11 cellular contexts compared by ENCODE assay signal in genomic region chr17:57915980-57916757, GRCh38. TPM values are rescaled to one million over a fixed set of nuclear protein-coding genes. Genes with fewer than 3 reads are reported as not detected.
DNase-seq lines count a peak whose midpoint lies in the region; ATAC-seq, FAIRE-seq and TF ChIP-seq lines count a peak whose summit lies in the region.
"Had no signal": no experiment of that assay in that cellular context is flagged by ENCODE, and none has a peak within 500 bp of the region (broad histone marks: within the 10 kb centered on the region; RNA-seq: fewer than 3 reads in every experiment).

No MANE protein-coding gene starts in this region.

- no peaks in the 10 kb centered on the region for H3K4me1 Mint-ChIP-seq in activated naive CD4-positive, alpha-beta T cell treated with anti-CD3 and anti-CD28 coated beads, Interleukin-2, amount 10 ng/mL, durations not matched to agents 7 days and 5 days
- no peaks in the 10 kb centered on the region for H3K4me1 Mint-ChIP-seq in activated CD4-positive, alpha-beta T cell treated with anti-CD3 and anti-CD28 coated beads, Interleukin-2, amount 10 ng/mL, durations not matched to agents 24 days and 14 days
- no peaks in the 10 kb centered on the region for H3K4me1 Mint-ChIP-seq in activated T-cell treated with anti-CD3 and anti-CD28 coated beads, Interleukin-2, amount 50 U/mL, for 24 hours (ENCODE audit: low read depth)
- H3K4me1 Mint-ChIP-seq: B cell had no signal

- no peaks in the 10 kb centered on the region for H3K9me3 Mint-ChIP-seq in activated naive CD4-positive, alpha-beta T cell treated with anti-CD3 and anti-CD28 coated beads, Interleukin-2, amount 50 U/mL, for 72 hours
- H3K9me3 Mint-ChIP-seq in activated naive CD4-positive, alpha-beta T cell treated with anti-CD3 and anti-CD28 coated beads, Interleukin-2, amount 10 ng/mL, durations not matched to agents 7 days and 5 days, result no peaks in the 10 kb centered on the region
- no peaks in the 10 kb centered on the region for H3K9me3 Mint-ChIP-seq in activated CD4-positive, alpha-beta T cell treated with anti-CD3 and anti-CD28 coated beads, Interleukin-2, amount 10 ng/mL, durations not matched to agents 24 days and 14 days
- no peaks in the 10 kb centered on the region for H3K9me3 Mint-ChIP-seq in activated T-cell treated with anti-CD3 and anti-CD28 coated beads, Interleukin-2, amount 50 U/mL, for 24 hours

- H3K4me1 ChIP-seq in ascending aorta (peaks cover 0 to 51% of the 10 kb centered on the region in 2 donors), mesendoderm (ENCODE audit: control insufficient read depth, low read depth, low read length) (peaks cover 18% of the 10 kb centered on the region)

- H3K27me3 ChIP-seq in ascending aorta (no peaks in the 10 kb centered on the region), mesendoderm (ENCODE audit: insufficient read depth, low read length, poor library complexity) (no peaks in the 10 kb centered on the region)
- H3K27me3 ChIP-seq: MG63 had no signal

- no peaks in the 10 kb centered on the region for H3K9me3 ChIP-seq in ascending aorta
- H3K9me3 ChIP-seq: MG63 had no signal

- no peak for ATAC-seq in activated naive CD4-positive, alpha-beta T cell treated with anti-CD3 and anti-CD28 coated beads, Interleukin-2, amount 50 U/mL, for 72 hours

- H4K8ac ChIP-seq in mesendoderm (ENCODE audit: low read depth, low read length), result no peak overlapping the region

- no peak overlapping the region for H3K18ac ChIP-seq in mesendoderm (ENCODE audit: low read length)

- no peaks in the 10 kb centered on the region for H3K36me3 Mint-ChIP-seq in activated naive CD4-positive, alpha-beta T cell treated with anti-CD3 and anti-CD28 coated beads, Interleukin-2, amount 50 U/mL, for 72 hours
- H3K36me3 Mint-ChIP-seq in activated naive CD4-positive, alpha-beta T cell treated with anti-CD3 and anti-CD28 coated beads, Interleukin-2, amount 10 ng/mL, durations not matched to agents 7 days and 5 days, result no peaks in the 10 kb centered on the region
- no peaks in the 10 kb centered on the region for H3K36me3 Mint-ChIP-seq in activated CD4-positive, alpha-beta T cell treated with anti-CD3 and anti-CD28 coated beads, Interleukin-2, amount 10 ng/mL, durations not matched to agents 24 days and 14 days (ENCODE audit: low read depth)
- no peaks in the 10 kb centered on the region for H3K36me3 Mint-ChIP-seq in activated T-cell treated with anti-CD3 and anti-CD28 coated beads, Interleukin-2, amount 50 U/mL, for 24 hours (ENCODE audit: low read depth)

- peak overlapping the region; percentile 9 to 11 for H3K27ac Mint-ChIP-seq in activated naive CD4-positive, alpha-beta T cell treated with anti-CD3 and anti-CD28 coated beads, Interleukin-2, amount 50 U/mL, for 72 hours
- H3K27ac Mint-ChIP-seq in activated naive CD4-positive, alpha-beta T cell treated with anti-CD3 and anti-CD28 coated beads, Interleukin-2, amount 10 ng/mL, durations not matched to agents 7 days and 5 days, result no peak overlapping the region
- no peak overlapping the region for H3K27ac Mint-ChIP-seq in activated CD4-positive, alpha-beta T cell treated with anti-CD3 and anti-CD28 coated beads, Interleukin-2, amount 10 ng/mL, durations not matched to agents 24 days and 14 days
- no peak overlapping the region for H3K27ac Mint-ChIP-seq in activated T-cell treated with anti-CD3 and anti-CD28 coated beads, Interleukin-2, amount 50 U/mL, for 24 hours
- H3K27ac Mint-ChIP-seq: B cell had no signal

- H2BK5ac ChIP-seq in mesendoderm (ENCODE audit: low read length), result no peak overlapping the region

- peaks cover 34% of the 10 kb centered on the region for H3K27me3 Mint-ChIP-seq in activated naive CD4-positive, alpha-beta T cell treated with anti-CD3 and anti-CD28 coated beads, Interleukin-2, amount 10 ng/mL, durations not matched to agents 7 days and 5 days
- H3K27me3 Mint-ChIP-seq in activated CD4-positive, alpha-beta T cell treated with anti-CD3 and anti-CD28 coated beads, Interleukin-2, amount 10 ng/mL, durations not matched to agents 24 days and 14 days, result peaks cover 9% of the 10 kb centered on the region
- H3K27me3 Mint-ChIP-seq in activated T-cell treated with anti-CD3 and anti-CD28 coated beads, Interleukin-2, amount 50 U/mL, for 24 hours, result no peaks in the 10 kb centered on the region

- no peak overlapping the region for H2BK15ac ChIP-seq in mesendoderm (replicated peaks; ENCODE audit: low read depth)

- peaks cover 3% of the 10 kb centered on the region for H3K79me2 ChIP-seq in mesendoderm (ENCODE audit: control insufficient read depth, insufficient read depth, low read length)

- H3K56ac ChIP-seq in mesendoderm (ENCODE audit: low read length), result peak overlapping the region; percentile 38

- no peak for TF ChIP-seq CTCF in ascending aorta (IDR thresholded peaks at IDR 0.05)

- peak overlapping the region; percentile 7 for H3K9ac ChIP-seq in mesendoderm (ENCODE audit: low read length)

- H3K79me1 ChIP-seq in mesendoderm (ENCODE audit: low read length), result peaks cover 4% of the 10 kb centered on the region

- H3K4me3 ChIP-seq in ascending aorta (no peak overlapping the region), mesendoderm (ENCODE audit: low read length) (no peak overlapping the region)
- H3K4me3 ChIP-seq: MG63 had no signal

- FAIRE-seq in urothelium cell line (lab: Jason Lieb, UNC), result peak; percentile 56
- FAIRE-seq: GM18507 had no signal

- H2BK120ac ChIP-seq in mesendoderm (ENCODE audit: low read depth, low read length), result no peak overlapping the region

- intact Hi-C loops in ascending aorta (cut with DNase I), result loop anchor here (2.0 kb wide), 1 partner anchor 17 kb away; no protein-coding TSS in a partner anchor
- intact Hi-C loops in activated CD4-positive, alpha-beta T cell treated with anti-CD3 and anti-CD28 coated beads, Interleukin-2, amount 10 ng/mL, durations not matched to agents 24 days and 14 days (cut with micrococcal nuclease), result no loop called here

- no peak overlapping the region for H2AK5ac ChIP-seq in mesendoderm (ENCODE audit: low read length)

- H3K4me3 Mint-ChIP-seq in activated naive CD4-positive, alpha-beta T cell treated with anti-CD3 and anti-CD28 coated beads, Interleukin-2, amount 10 ng/mL, durations not matched to agents 7 days and 5 days, result no peak overlapping the region
- no peak overlapping the region for H3K4me3 Mint-ChIP-seq in activated CD4-positive, alpha-beta T cell treated with anti-CD3 and anti-CD28 coated beads, Interleukin-2, amount 10 ng/mL, durations not matched to agents 24 days and 14 days
- no peak overlapping the region for H3K4me3 Mint-ChIP-seq in activated T-cell treated with anti-CD3 and anti-CD28 coated beads, Interleukin-2, amount 50 U/mL, for 24 hours
- H3K4me3 Mint-ChIP-seq: B cell had no signal

- H3K27ac ChIP-seq in ascending aorta, result peak overlapping the region; percentile 20 to 44
- H3K27ac ChIP-seq in mesendoderm (ENCODE audit: low read depth, low read length), result peak overlapping the region; percentile 24

- CTCF ChIA-PET in activated naive CD4-positive, alpha-beta T cell treated with anti-CD3 and anti-CD28 coated beads, Interleukin-2, amount 10 ng/mL, durations not matched to agents 7 days and 5 days (lab: Charles Lee), result interaction anchor here (1.0 kb wide), 1 partner anchor 84 kb away, joined by 4 read pairs; no protein-coding TSS in a partner anchor

- no peak overlapping the region for H3K23ac ChIP-seq in mesendoderm (ENCODE audit: low read length)

- no peak overlapping the region for H4K5ac ChIP-seq in mesendoderm (ENCODE audit: low read length)

- H3K36me3 ChIP-seq in ascending aorta, result no peaks in the 10 kb centered on the region
- H3K36me3 ChIP-seq in mesendoderm (ENCODE audit: control insufficient read depth, insufficient read depth, low read length), result no peaks in the 10 kb centered on the region

- H3K4ac ChIP-seq in mesendoderm (ENCODE audit: low read depth, low read length), result no peak overlapping the region

- H3K4me2 ChIP-seq in mesendoderm (ENCODE audit: low read length), result no peak overlapping the region

- WGBS in mesendoderm (ENCODE audit: extremely low coverage, insufficient coverage, low lambda C conversion rate), result no CpG with 5 or more reads among the region's 19 CpGs

- no peak for DNase-seq in activated naive CD4-positive, alpha-beta T cell treated with anti-CD3 and anti-CD28 coated beads, Interleukin-2, amount 50 U/mL, for 72 hours (ENCODE audit: low spot score in 2 of 2)
- no peak for DNase-seq in activated naive CD4-positive, alpha-beta T cell treated with anti-CD3 and anti-CD28 coated beads, Interleukin-2, amount 10 ng/mL, durations not matched to agents 7 days and 5 days
- DNase-seq in ascending aorta (ENCODE audit: low spot score in 2 of 2), result no peak
- DNase-seq in mesendoderm, result peak; percentile 91
- no peak for DNase-seq in urothelium cell line (ENCODE audit: low spot score)
- DNase-seq in activated CD4-positive, alpha-beta T cell treated with anti-CD3 and anti-CD28 coated beads, Interleukin-2, amount 10 ng/mL, durations not matched to agents 24 days and 14 days, result no peak
- DNase-seq in activated T-cell treated with anti-CD3 and anti-CD28 coated beads, Interleukin-2, amount 50 U/mL, for 24 hours, result no peak
- DNase-seq in stimulated activated CD4-positive, alpha-beta T cell treated with anti-CD3 and anti-CD28 coated beads, Interleukin-12 subunit alpha, Interleukin-12 subunit beta, amount 100 ng/mL, for 4 hours, result no peak
- DNase-seq: MG63 had no signal

RNA-seq across cellular contexts. Expression of gene CUEDC1, which starts 39.0 kb away (rescaled TPM):
- under 1 TPM in 1 of 2 donors, not detected in 1; 0.84 TPM for total RNA-seq in activated naive CD4-positive, alpha-beta T cell treated with anti-CD3 and anti-CD28 coated beads, Interleukin-2, amount 50 U/mL, for 72 hours
- total RNA-seq in ascending aorta, result 76.1 TPM
- 7.0 TPM for polyA plus RNA-seq in mesendoderm (2013, experiment 1 of 2)
- polyA plus RNA-seq in mesendoderm (2013, experiment 2 of 2), result 7.6 TPM
- 0.50 and 0.58 TPM in 2 replicates for total RNA-seq in activated CD4-positive, alpha-beta T cell treated with anti-CD3 and anti-CD28 coated beads, Interleukin-2, amount 10 ng/mL, durations not matched to agents 24 days and 14 days
- total RNA-seq: B cell had no signal

Comparison
In these comparisons a context has a peak if more than half of its experiments do, and no peak if none do; other contexts are left out.
1. H3K27ac Mint-ChIP-seq: peak in activated naive CD4-positive, alpha-beta T cell treated with anti-CD3 and anti-CD28 coated beads, Interleukin-2, amount 50 U/mL, for 72 hours (2 of 2); none in activated naive CD4-positive, alpha-beta T cell treated with anti-CD3 and anti-CD28 coated beads, Interleukin-2, amount 10 ng/mL, durations not matched to agents 7 days and 5 days (single experiment), activated CD4-positive, alpha-beta T cell treated with anti-CD3 and anti-CD28 coated beads, Interleukin-2, amount 10 ng/mL, durations not matched to agents 24 days and 14 days (single experiment) and activated T-cell treated with anti-CD3 and anti-CD28 coated beads, Interleukin-2, amount 50 U/mL, for 24 hours (single experiment).
2. RNA of gene CUEDC1, which starts 39.0 kb away (total RNA-seq): 76.1 TPM in ascending aorta (single experiment); 0.84 TPM in activated naive CD4-positive, alpha-beta T cell treated with anti-CD3 and anti-CD28 coated beads, Interleukin-2, amount 50 U/mL, for 72 hours and 0.50 to 0.58 TPM in activated CD4-positive, alpha-beta T cell treated with anti-CD3 and anti-CD28 coated beads, Interleukin-2, amount 10 ng/mL, durations not matched to agents 24 days and 14 days; every median in the first group is over 10 times any median in the second.